8 cellular contexts compared by ENCODE assay signal in genomic region chr2:63840785-63841253, GRCh38. TPM values are rescaled to one million over a fixed set of nuclear protein-coding genes. Genes with fewer than 3 reads are reported as not detected.
DNase-seq lines count a peak whose midpoint lies in the region; FAIRE-seq and TF ChIP-seq lines count a peak whose summit lies in the region.

No MANE protein-coding gene starts in this region.

- H2AK5ac ChIP-seq in neuronal stem cell (ENCODE audit: low read depth, low read length): no peak overlapping the region

- peak overlapping the region; percentile 75 for H3K4me3 ChIP-seq in HFF-Myc (replicated peaks; ENCODE audit: low read depth, low read length)
- peak overlapping the region; percentile 73 for H3K4me3 ChIP-seq in SJSA1
- peak overlapping the region; percentile 75 to 94 for H3K4me3 ChIP-seq in neuronal stem cell (ENCODE audit: low read length in 2 of 2)
- peak overlapping the region; percentile 73 to 97 (median 92) for H3K4me3 ChIP-seq in subcutaneous abdominal adipose tissue (ENCODE audit: low read depth in 1 of 5, low read length in 5 of 5)

- DNase-seq in GM04503 (ENCODE audit: low read depth) (peak; percentile 79), HFF-Myc (ENCODE audit: extremely low read depth, low read depth) (peak; percentile 92), MV-4-11 (lab: John Stamatoyannopoulos, UW) (peak; percentile 97), SJSA1 (ENCODE audit: low read depth in 1 of 2, low spot score in 2 of 2) (peak; percentile 98 to 99), frontal cortex (ENCODE audit: low spot score in 2 of 2) (peak; percentile 85 to 86), neuronal stem cell (ENCODE audit: low spot score) (peak; percentile 96)
- peak; percentile 99 for DNase-seq in activated naive CD4-positive, alpha-beta T cell treated with anti-CD3 and anti-CD28 coated beads for 36 hours

- no peak overlapping the region for H4K91ac ChIP-seq in neuronal stem cell (ENCODE audit: low read depth, low read length, poor library complexity)

- H3K27me3 Mint-ChIP-seq in activated naive CD4-positive, alpha-beta T cell treated with anti-CD3 and anti-CD28 coated beads for 36 hours (ENCODE audit: low read depth): no peaks in the 10 kb centered on the region

- H3K36me3 ChIP-seq in SJSA1: peaks cover 18% of the 10 kb centered on the region; the same call in 1 of the 2 replicates
- H3K36me3 ChIP-seq in neuronal stem cell (replicated peaks in 1 of 2; ENCODE audit: control insufficient read depth in 2 of 2, insufficient read depth in 2 of 2, low read length in 2 of 2): no peaks in the 10 kb centered on the region
- no peaks in the 10 kb centered on the region for H3K36me3 ChIP-seq in subcutaneous abdominal adipose tissue (ENCODE audit: control insufficient read depth in 5 of 5, insufficient read depth in 5 of 5, low read length in 5 of 5)

- peak overlapping the region; percentile 99 for H3K4me3 Mint-ChIP-seq in activated naive CD4-positive, alpha-beta T cell treated with anti-CD3 and anti-CD28 coated beads for 36 hours

- no peak for TF ChIP-seq CTCF in HFF-Myc (IDR thresholded peaks at IDR 0.05; ENCODE audit: low read depth, low read length, missing control alignments)

- no peaks in the 10 kb centered on the region for H3K9me3 Mint-ChIP-seq in activated naive CD4-positive, alpha-beta T cell treated with anti-CD3 and anti-CD28 coated beads for 36 hours

- H2BK12ac ChIP-seq in neuronal stem cell (ENCODE audit: low read length): no peak overlapping the region

- H3K27me3 ChIP-seq in SJSA1 (replicated peaks): no peaks in the 10 kb centered on the region
- no peaks in the 10 kb centered on the region for H3K27me3 ChIP-seq in neuronal stem cell (ENCODE audit: control insufficient read depth in 3 of 3, insufficient read depth in 3 of 3, low read depth in 1 of 3, low read length in 3 of 3)
- no peaks in the 10 kb centered on the region for H3K27me3 ChIP-seq in subcutaneous abdominal adipose tissue (ENCODE audit: control insufficient read depth in 5 of 5, insufficient read depth in 4 of 5, low read length in 5 of 5)

- intact Hi-C loops in activated naive CD4-positive, alpha-beta T cell treated with anti-CD3 and anti-CD28 coated beads for 36 hours (cut with micrococcal nuclease): loop anchor here (1.0 to 10.0 kb wide), 20 partner anchors 15 to 1989 kb away; partner anchors contain the start of genes AFTPH, EHBP1, FAM161A and MDH1

- no peak overlapping the region for H2BK120ac ChIP-seq in neuronal stem cell (ENCODE audit: low read depth, low read length)

- H3K4me1 ChIP-seq in SJSA1 (replicated peaks) (peaks cover 50% of the 10 kb centered on the region), neuronal stem cell (ENCODE audit: control insufficient read depth in 2 of 2, insufficient read depth in 1 of 2, low read depth in 1 of 2, low read length in 2 of 2) (peaks cover 2 to 5% of the 10 kb centered on the region in 2 donors), subcutaneous abdominal adipose tissue (ENCODE audit: control insufficient read depth in 5 of 5, insufficient read depth in 5 of 5, low read length in 5 of 5) (peaks cover 0 to 40% (median 35%) of the 10 kb centered on the region in 5 donors)

- peak overlapping the region; percentile 100 for H3K18ac ChIP-seq in neuronal stem cell (ENCODE audit: low read length)

- H3K9me3 ChIP-seq in SJSA1 (replicated peaks) (no peaks in the 10 kb centered on the region), neuronal stem cell (replicated peaks in 1 of 2; ENCODE audit: control insufficient read depth in 2 of 2, insufficient read depth in 1 of 2, low read depth in 1 of 2, low read length in 2 of 2) (no peaks in the 10 kb centered on the region), subcutaneous abdominal adipose tissue (ENCODE audit: control insufficient read depth in 5 of 5, low read length in 5 of 5) (no peaks in the 10 kb centered on the region)

- no CpG with 5 or more reads among the region's 34 CpGs for WGBS in neuronal stem cell (ENCODE audit: extremely low coverage in 2 of 2, insufficient read length in 2 of 2, insufficient replicate concordance in 1 of 2), 2 donors

- no peak overlapping the region for H3K4ac ChIP-seq in neuronal stem cell (ENCODE audit: low read length)

- H3K36me3 Mint-ChIP-seq in activated naive CD4-positive, alpha-beta T cell treated with anti-CD3 and anti-CD28 coated beads for 36 hours (ENCODE audit: low read depth): peaks cover 4% of the 10 kb centered on the region

- H3K27ac ChIP-seq in SJSA1 (peak overlapping the region; percentile 96), neuronal stem cell (replicated peaks; ENCODE audit: low read length) (peak overlapping the region; percentile 98), subcutaneous abdominal adipose tissue (ENCODE audit: low read depth, low read length) (peak overlapping the region; percentile 94)

- peaks cover 2% of the 10 kb centered on the region for H3K79me1 ChIP-seq in neuronal stem cell (ENCODE audit: low read depth, low read length)

- peaks cover 32% of the 10 kb centered on the region for H3K4me1 Mint-ChIP-seq in activated naive CD4-positive, alpha-beta T cell treated with anti-CD3 and anti-CD28 coated beads for 36 hours (ENCODE audit: low read depth)

- peak overlapping the region; percentile 96 for H3K23ac ChIP-seq in neuronal stem cell (ENCODE audit: low read depth, low read length, poor library complexity)

- CTCF ChIA-PET in activated naive CD4-positive, alpha-beta T cell treated with anti-CD3 and anti-CD28 coated beads for 36 hours (lab: Charles Lee): interaction anchor here (0.7 to 3.1 kb wide), 6 partner anchors 12 to 411 kb away, joined by 3 to 11 read pairs (median 5); no protein-coding TSS in a partner anchor

- peak overlapping the region; percentile 100 for H2BK5ac ChIP-seq in neuronal stem cell (ENCODE audit: low read length)

- H3K4me2 ChIP-seq in neuronal stem cell (ENCODE audit: insufficient read depth, low read length, poor library complexity, severe bottlenecking): peak overlapping the region; percentile 76

- H2AFZ ChIP-seq in neuronal stem cell (ENCODE audit: low read length): peak overlapping the region; percentile 97

- no peak overlapping the region for H3K14ac ChIP-seq in neuronal stem cell (ENCODE audit: low read length)

- no peak overlapping the region for H2BK15ac ChIP-seq in neuronal stem cell (ENCODE audit: low read length)

- no peak overlapping the region for H4K8ac ChIP-seq in neuronal stem cell (ENCODE audit: low read depth, low read length)

- H3K9ac ChIP-seq in neuronal stem cell (ENCODE audit: low read depth, low read length, poor library complexity): peak overlapping the region; percentile 92
- peak overlapping the region; percentile 59 to 100 (median 98) for H3K9ac ChIP-seq in subcutaneous abdominal adipose tissue (ENCODE audit: low read length in 5 of 5)

- FAIRE-seq in frontal cortex (lab: Jason Lieb, UNC): peak; percentile 3

- H3K27ac Mint-ChIP-seq in activated naive CD4-positive, alpha-beta T cell treated with anti-CD3 and anti-CD28 coated beads for 36 hours: peak overlapping the region; percentile 99

RNA-seq across cellular contexts. Expression of gene UGP2, which starts 0.9 kb away (rescaled TPM):
- 227 and 287 TPM in 2 replicates for total RNA-seq in SJSA1 (2014; rRNA removed; shearing (Covaris generic))
- total RNA-seq in activated naive CD4-positive, alpha-beta T cell treated with anti-CD3 and anti-CD28 coated beads for 36 hours: 10 to 100 TPM; 82.2 to 93.1 TPM
- 70.5 TPM for total RNA-seq in frontal cortex
- polyA plus RNA-seq in neuronal stem cell (2013, experiment 1 of 2): 45.3 TPM
- polyA plus RNA-seq in neuronal stem cell (2013, experiment 2 of 2): 42.0 TPM

Comparison
In these comparisons a context has a peak if more than half of its experiments do, and no peak if none do; other contexts are left out.
1. Peak in every context shown above with its lines: DNase-seq, H3K4me3 ChIP-seq and H3K27ac ChIP-seq.